In genomic region chr1:166089804-166090203, GRCh38 we compare ENCODE assay signal across 9 cellular contexts.
A peak's percentile ranks its signal among the peaks of the same experiment; 100 is the strongest.
DNase-seq lines count a peak whose midpoint lies in the region; ATAC-seq and TF ChIP-seq lines count a peak whose summit lies in the region.
"Had no signal": no experiment of that assay in that cellular context is flagged by ENCODE, and none has a peak within 500 bp of the region (broad histone marks: within the 10 kb centered on the region; RNA-seq: fewer than 3 reads in every experiment).

No MANE protein-coding gene starts in this region.

- TF ChIP-seq EP300 in esophagus muscularis mucosa (IDR thresholded peaks at IDR 0.05) = no peak

- peak in 1 of 3 experiments; percentile 4 for TF ChIP-seq CTCF in esophagus muscularis mucosa (IDR thresholded peaks at IDR 0.05)

- ATAC-seq in GM18511 (IDR thresholded peaks at IDR 0.05; ENCODE audit: unreplicated experiment) (peak; percentile 79), GM19467 (IDR thresholded peaks at IDR 0.05; ENCODE audit: unreplicated experiment) (peak; percentile 73), HG03342 (IDR thresholded peaks at IDR 0.05; ENCODE audit: unreplicated experiment) (peak; percentile 68)
- ATAC-seq: PC-3 had no signal

- H3K27ac ChIP-seq in esophagus muscularis mucosa (replicated peaks in 1 of 4) = no peak overlapping the region

- 29% methylated on average over 6 of the region's 6 CpGs for WGBS in esophagus muscularis mucosa

- no peak overlapping the region for H3K4me3 ChIP-seq in esophagus muscularis mucosa

- DNase-seq in esophagus muscularis mucosa (ENCODE audit: extremely low spot score) (peak; percentile 83), NCI-H2171 (lab: John Stamatoyannopoulos, UW) (no peak), retina (no peak)
- no peak for DNase-seq in stimulated activated CD4-positive, alpha-beta T cell treated with anti-CD3 and anti-CD28 coated beads, Interleukin-2, amount 100 ng/mL, for 48 hours
- DNase-seq: activated CD4-positive, alpha-beta memory T cell treated with anti-CD3 and anti-CD28 coated beads, Interleukin-2, amount 10 ng/mL, durations not matched to agents 7 days and 5 days; PC-3 had no signal

- no peak for TF ChIP-seq POLR2A in esophagus muscularis mucosa (IDR thresholded peaks at IDR 0.05; ENCODE audit: low read depth)

- no peaks in the 10 kb centered on the region for H3K9me3 ChIP-seq in esophagus muscularis mucosa

- peaks cover 0 to 9% (median 3%) of the 10 kb centered on the region in 4 donors for H3K4me1 ChIP-seq in esophagus muscularis mucosa

- intact Hi-C loops in esophagus muscularis mucosa (cut with DNase I) = no loop called here

- H3K27me3 ChIP-seq in esophagus muscularis mucosa = no peaks in the 10 kb centered on the region

- H3K36me3 ChIP-seq in esophagus muscularis mucosa = no peaks in the 10 kb centered on the region
